8 cellular contexts compared by ENCODE assay signal in the genomic region with DNA sequence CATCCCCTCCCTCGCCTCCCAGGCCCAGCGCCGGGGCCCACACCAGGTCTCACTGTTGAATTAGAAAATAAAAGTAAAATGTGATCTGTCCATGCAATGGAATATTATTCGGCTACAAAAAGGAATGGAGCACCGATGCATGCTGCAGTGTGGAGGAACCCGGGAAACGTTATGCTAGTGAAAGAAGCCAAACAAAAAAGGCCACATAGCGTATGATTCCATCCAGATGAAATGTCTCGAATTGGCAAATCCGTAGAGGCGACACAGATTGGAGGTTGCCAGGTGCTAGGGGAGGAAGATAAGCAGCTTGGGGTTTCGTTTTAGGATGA. TPM values are rescaled to one million over a fixed set of nuclear protein-coding genes. Genes with fewer than 3 reads are reported as not detected.
DNase-seq lines count a peak whose midpoint lies in the region; ATAC-seq and TF ChIP-seq lines count a peak whose summit lies in the region.

No MANE protein-coding gene starts in this region.

- TF ChIP-seq RAD21 in liver (IDR thresholded peaks at IDR 0.05) = no peak

- CTCF ChIA-PET in activated CD4-positive, alpha-beta T cell treated with anti-CD3 and anti-CD28 coated beads for 36 hours (lab: Charles Lee) = no interaction called here

- DNase-seq in activated CD4-positive, alpha-beta T cell treated with anti-CD3 and anti-CD28 coated beads for 36 hours = no peak
- DNase-seq in activated CD4-positive, alpha-beta T cell treated with anti-CD3 and anti-CD28 coated beads, Interleukin-2, amount 50 U/mL, for 4 hours = no peak
- DNase-seq in activated naive CD8-positive, alpha-beta T cell treated with anti-CD3 and anti-CD28 coated beads for 36 hours = no peak
- DNase-seq in testis (no peak), BE2C (no peak), NOMO-1 (lab: John Stamatoyannopoulos, UW; ENCODE audit: unreplicated experiment in 2 of 2) (no peak), DMS53 treated with DMSO at 0.1 percent for 48 hours (lab: John Stamatoyannopoulos, UW; ENCODE audit: unreplicated experiment) (no peak)

- no peaks in the 10 kb centered on the region for H3K9me3 Mint-ChIP-seq in activated CD4-positive, alpha-beta T cell treated with anti-CD3 and anti-CD28 coated beads for 36 hours (ENCODE audit: low read depth)
- H3K9me3 Mint-ChIP-seq in activated naive CD8-positive, alpha-beta T cell treated with anti-CD3 and anti-CD28 coated beads for 36 hours = no peaks in the 10 kb centered on the region

- H3K27ac ChIP-seq in liver (ENCODE audit: low read depth in 1 of 2, low read length in 2 of 2) (no peak overlapping the region), testis (peak overlapping the region; percentile 77 to 84)

- TF ChIP-seq CTCF in liver (IDR thresholded peaks at IDR 0.05; ENCODE audit: low read depth, low read length, missing input control) = no peak
- TF ChIP-seq CTCF in testis (IDR thresholded peaks at IDR 0.05) = no peak
- no peak for TF ChIP-seq CTCF in BE2C (IDR thresholded peaks at IDR 0.05; ENCODE audit: low read depth, low read length)

- intact Hi-C loops in activated CD4-positive, alpha-beta T cell treated with anti-CD3 and anti-CD28 coated beads for 36 hours (cut with DNase I, micrococcal nuclease) = loop anchor here (1.0 to 10.0 kb wide), 9 partner anchors 52 to 1095 kb away; a partner anchor contains a TSS
- intact Hi-C loops in testis (cut with DNase I; ENCODE audit: low total_unique reads) = loop anchor here (10.0 kb wide), 1 partner anchor 138 kb away; no protein-coding TSS in a partner anchor

- H3K36me3 Mint-ChIP-seq in activated CD4-positive, alpha-beta T cell treated with anti-CD3 and anti-CD28 coated beads for 36 hours (ENCODE audit: low read depth) = peaks cover 5% of the 10 kb centered on the region
- H3K36me3 Mint-ChIP-seq in activated naive CD8-positive, alpha-beta T cell treated with anti-CD3 and anti-CD28 coated beads for 36 hours = no peaks in the 10 kb centered on the region

- peaks cover 31% of the 10 kb centered on the region for H3K4me1 Mint-ChIP-seq in activated CD4-positive, alpha-beta T cell treated with anti-CD3 and anti-CD28 coated beads for 36 hours
- H3K4me1 Mint-ChIP-seq in activated naive CD8-positive, alpha-beta T cell treated with anti-CD3 and anti-CD28 coated beads for 36 hours = peaks cover 23% of the 10 kb centered on the region

- H3K4me3 ChIP-seq in liver (ENCODE audit: low read depth in 1 of 3, low read length in 3 of 3) (peak overlapping the region; percentile 14 to 86 (median 71)), testis (peak overlapping the region; percentile 58 to 67), BE2C (ENCODE audit: low read depth, low read length) (no peak overlapping the region; the same call in 1 of the 2 replicates)

- peak overlapping the region; percentile 51 for H3K27ac Mint-ChIP-seq in activated CD4-positive, alpha-beta T cell treated with anti-CD3 and anti-CD28 coated beads for 36 hours
- no peak overlapping the region for H3K27ac Mint-ChIP-seq in activated naive CD8-positive, alpha-beta T cell treated with anti-CD3 and anti-CD28 coated beads for 36 hours

- no peaks in the 10 kb centered on the region for H3K36me3 ChIP-seq in liver (ENCODE audit: control insufficient read depth in 4 of 4, insufficient read depth in 3 of 4, low read depth in 1 of 4, low read length in 3 of 4)
- no peaks in the 10 kb centered on the region for H3K36me3 ChIP-seq in testis (ENCODE audit: low read depth, missing control alignments)
- H3K36me3 ChIP-seq in BE2C = peaks cover 4% of the 10 kb centered on the region; the same call in 1 of the 2 replicates

- H3K9me3 ChIP-seq in liver (ENCODE audit: control insufficient read depth in 4 of 4, low read length in 3 of 4) = no peaks in the 10 kb centered on the region
- no peaks in the 10 kb centered on the region for H3K9me3 ChIP-seq in testis
- no peaks in the 10 kb centered on the region for H3K9me3 ChIP-seq in BE2C

- no peak overlapping the region for H3K9ac ChIP-seq in liver (ENCODE audit: low read depth in 1 of 2, low read length in 2 of 2)

- H3K27me3 ChIP-seq in liver (ENCODE audit: control insufficient read depth in 4 of 4, insufficient read depth in 4 of 4, low read length in 3 of 4) (no peaks in the 10 kb centered on the region), testis (no peaks in the 10 kb centered on the region), BE2C (no peaks in the 10 kb centered on the region)

- POLR2A ChIA-PET in activated CD4-positive, alpha-beta T cell treated with anti-CD3 and anti-CD28 coated beads for 36 hours (lab: Charles Lee) = no interaction called here

- no peak for TF ChIP-seq POLR2A in testis (IDR thresholded peaks at IDR 0.05)

- peaks cover 4 to 36% (median 32%) of the 10 kb centered on the region in 4 donors for H3K4me1 ChIP-seq in liver (ENCODE audit: control insufficient read depth in 4 of 4, insufficient read depth in 4 of 4, low read length in 3 of 4)
- H3K4me1 ChIP-seq in testis = peaks cover 21% of the 10 kb centered on the region
- H3K4me1 ChIP-seq in BE2C = 0 out of 2 replicates have a peak, but pooled peaks cover 4% of the 10 kb centered on the region

- 93% methylated on average over 12 of the region's 12 CpGs for WGBS in liver
- WGBS in testis, 2 donors = 73 to 79% methylated on average over 12 of the region's 12 CpGs

- H3K4me3 Mint-ChIP-seq in activated CD4-positive, alpha-beta T cell treated with anti-CD3 and anti-CD28 coated beads for 36 hours = peak overlapping the region; percentile 78
- peak overlapping the region; percentile 79 for H3K4me3 Mint-ChIP-seq in activated naive CD8-positive, alpha-beta T cell treated with anti-CD3 and anti-CD28 coated beads for 36 hours

- peaks cover 7% of the 10 kb centered on the region for H3K27me3 Mint-ChIP-seq in activated CD4-positive, alpha-beta T cell treated with anti-CD3 and anti-CD28 coated beads for 36 hours
- peaks cover 6% of the 10 kb centered on the region for H3K27me3 Mint-ChIP-seq in activated naive CD8-positive, alpha-beta T cell treated with anti-CD3 and anti-CD28 coated beads for 36 hours

- no peak for ATAC-seq in activated CD4-positive, alpha-beta T cell treated with anti-CD3 and anti-CD28 coated beads for 36 hours

TF ChIP-seq in liver, 16 proteins besides CTCF, POLR2A, EP300 and RAD21 (continues in another document):
- TF ChIP-seq NR2F2 (IDR thresholded peaks at IDR 0.05) (no peak), JUND (IDR thresholded peaks at IDR 0.05) (no peak), HNF4A (conservative IDR thresholded peaks at IDR 0.05) (no peak), EGR1 (IDR thresholded peaks at IDR 0.05; ENCODE audit: low read depth in 2 of 2) (no peak), RXRA (IDR thresholded peaks at IDR 0.05) (no peak), FOXA2 (IDR thresholded peaks at IDR 0.05) (no peak), YY1 (IDR thresholded peaks at IDR 0.05) (no peak), GABPA (IDR thresholded peaks at IDR 0.05 in 1 of 2, conservative IDR thresholded peaks at IDR 0.05 in 1 of 2) (no peak), TAF1 (conservative IDR thresholded peaks at IDR 0.05) (no peak)
- TF ChIP-seq, protein P1, sequence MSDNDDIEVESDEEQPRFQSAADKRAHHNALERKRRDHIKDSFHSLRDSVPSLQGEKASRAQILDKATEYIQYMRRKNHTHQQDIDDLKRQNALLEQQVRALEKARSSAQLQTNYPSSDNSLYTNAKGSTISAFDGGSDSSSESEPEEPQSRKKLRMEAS (IDR thresholded peaks at IDR 0.05) = no peak
- TF ChIP-seq, protein P2, sequence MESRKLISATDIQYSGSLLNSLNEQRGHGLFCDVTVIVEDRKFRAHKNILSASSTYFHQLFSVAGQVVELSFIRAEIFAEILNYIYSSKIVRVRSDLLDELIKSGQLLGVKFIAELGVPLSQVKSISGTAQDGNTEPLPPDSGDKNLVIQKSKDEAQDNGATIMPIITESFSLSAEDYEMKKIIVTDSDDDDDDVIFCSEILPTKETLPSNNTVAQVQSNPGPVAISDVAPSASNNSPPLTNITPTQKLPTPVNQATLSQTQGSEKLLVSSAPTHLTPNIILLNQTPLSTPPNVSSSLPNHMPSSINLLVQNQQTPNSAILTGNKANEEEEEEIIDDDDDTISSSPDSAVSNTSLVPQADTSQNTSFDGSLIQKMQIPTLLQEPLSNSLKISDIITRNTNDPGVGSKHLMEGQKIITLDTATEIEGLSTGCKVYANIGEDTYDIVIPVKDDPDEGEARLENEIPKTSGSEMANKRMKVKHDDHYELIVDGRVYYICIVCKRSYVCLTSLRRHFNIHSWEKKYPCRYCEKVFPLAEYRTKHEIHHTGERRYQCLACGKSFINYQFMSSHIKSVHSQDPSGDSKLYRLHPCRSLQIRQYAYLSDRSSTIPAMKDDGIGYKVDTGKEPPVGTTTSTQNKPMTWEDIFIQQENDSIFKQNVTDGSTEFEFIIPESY (IDR thresholded peaks at IDR 0.05) = no peak

RNA-seq across cellular contexts. Expression of a gene that starts 1.0 kb away (rescaled TPM):
- total RNA-seq in activated CD4-positive, alpha-beta T cell treated with anti-CD3 and anti-CD28 coated beads for 36 hours = 1 to 10 TPM; 5.3 to 6.2 TPM
- 1 to 10 TPM; 3.6 to 4.2 TPM for total RNA-seq in activated naive CD8-positive, alpha-beta T cell treated with anti-CD3 and anti-CD28 coated beads for 36 hours
- total RNA-seq in liver = 10 to 100 TPM in 1 of 2 donors, 1 to 10 TPM in 1; 9.6 to 25.1 TPM
- 10 to 100 TPM in 1 of 2 donors, 1 to 10 TPM in 1; 3.6 to 12.5 TPM for polyA plus RNA-seq in liver
- total RNA-seq in testis = 10 to 100 TPM; 52.8 to 77.2 TPM
- polyA plus RNA-seq in testis (ENCODE audit: insufficient read depth, low read depth, low replicate concordance) = 19.0 TPM
- 21.3 TPM for polyA plus RNA-seq in BE2C (2012; ENCODE audit: insufficient read depth, insufficient read length, low read depth)

Comparison
In these comparisons a context has a peak if more than half of its experiments do, and no peak if none do; other contexts are left out.
1. H3K27ac ChIP-seq: peak in testis (2 of 2); none in liver (0 of 2).